In the genomic region with DNA sequence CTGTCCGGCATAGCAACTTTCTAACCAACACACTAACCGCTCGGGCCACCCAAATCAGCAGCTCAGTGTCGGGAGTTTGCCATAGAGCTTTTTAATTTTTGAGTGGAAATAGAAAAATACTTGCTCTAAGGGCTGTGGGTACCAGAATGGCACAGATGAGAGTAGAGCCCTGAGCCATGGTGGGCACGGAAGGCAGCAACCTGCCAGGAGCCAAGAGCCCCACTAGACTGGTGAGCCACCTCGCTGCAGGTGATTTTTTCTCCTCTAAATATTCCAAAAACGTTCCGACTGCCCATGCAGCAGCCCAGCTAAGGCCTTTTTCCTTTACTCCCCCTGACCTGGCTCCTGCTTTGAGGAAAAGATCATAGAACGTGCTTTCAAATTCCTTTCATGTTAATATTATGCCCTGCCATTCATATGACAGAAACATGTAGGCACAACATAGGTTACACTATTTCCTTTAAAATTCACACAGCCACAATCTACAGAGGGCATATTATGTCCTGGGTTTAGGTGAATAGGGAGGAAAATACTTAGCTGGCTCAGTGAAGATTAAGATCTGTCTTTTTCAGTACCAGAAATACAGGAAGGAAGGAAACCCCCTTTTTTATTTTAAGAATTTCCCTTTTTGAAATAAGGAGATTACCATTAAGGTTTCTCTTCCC, we compare ENCODE assay signal across 7 cellular contexts.
A peak's percentile ranks its signal among the peaks of the same experiment; 100 is the strongest.
DNase-seq lines count a peak whose midpoint lies in the region; ATAC-seq lines count a peak whose summit lies in the region.
"Not testable (repeated sequence)": the region's sequence is repeated elsewhere in the genome, so short reads cannot be mapped to it uniquely, and the experiment has no call there.

No MANE protein-coding gene starts in this region.

- H3K9me3 ChIP-seq in CD4-positive, alpha-beta memory T cell (ENCODE audit: control insufficient read depth in 1 of 2, low read length in 2 of 2); T-helper 17 cell (ENCODE audit: control insufficient read depth, low read length, poor library complexity, severe bottlenecking): not testable (repeated sequence)

- not testable (repeated sequence) for DNase-seq in CD4-positive, alpha-beta memory T cell; T-helper 17 cell; activated CD4-positive, alpha-beta memory T cell treated with anti-CD3 and anti-CD28 coated beads, Interleukin-2, amount 10 ng/mL, durations not matched to agents 7 days and 5 days; activated T-helper 1 cell treated with anti-CD3 and anti-CD28 coated beads, Interleukin-12 subunit alpha, Interleukin-12 subunit beta, Interleukin-2, Interleukin-4 antibody, amounts not matched to agents 30 ng/mL and 10 ng/mL and 1 ng/mL, durations not matched to agents 14 hours and 24 hours and 36 hours (ENCODE audit: low spot score); activated naive CD8-positive, alpha-beta T cell treated with anti-CD3 and anti-CD28 coated beads for 36 hours; immature natural killer cell; natural killer cell treated with Interleukin-12 subunit alpha and Interleukin-12 subunit beta and Interleukin-15 and Interleukin-18, amount 100 ng/mL, for 72 hours (ENCODE audit: low spot score)

- H3K9me3 Mint-ChIP-seq in CD4-positive, alpha-beta memory T cell = peaks cover 0 to 13% (median 8%) of the 10 kb centered on the region in 8 donors
- peaks cover 20% of the 10 kb centered on the region for H3K9me3 Mint-ChIP-seq in activated CD4-positive, alpha-beta memory T cell treated with anti-CD3 and anti-CD28 coated beads, Interleukin-2, amount 10 ng/mL, durations not matched to agents 7 days and 5 days
- peaks cover 15% of the 10 kb centered on the region for H3K9me3 Mint-ChIP-seq in activated T-helper 1 cell treated with anti-CD3 and anti-CD28 coated beads, Interleukin-12 subunit alpha, Interleukin-12 subunit beta, Interleukin-2, Interleukin-4 antibody, amounts not matched to agents 30 ng/mL and 10 ng/mL and 1 ng/mL, durations not matched to agents 14 hours and 24 hours and 36 hours
- H3K9me3 Mint-ChIP-seq in activated naive CD8-positive, alpha-beta T cell treated with anti-CD3 and anti-CD28 coated beads for 36 hours = peaks cover 18% of the 10 kb centered on the region
- H3K9me3 Mint-ChIP-seq in immature natural killer cell; natural killer cell treated with Interleukin-12 subunit alpha and Interleukin-12 subunit beta and Interleukin-15 and Interleukin-18, amount 100 ng/mL, for 72 hours: not testable (repeated sequence)

- CTCF ChIA-PET in CD4-positive, alpha-beta memory T cell (lab: Charles Lee; ENCODE audit: partially characterized antibody) = interaction anchor here (1.8 kb wide), 1 partner anchor 74 kb away, joined by 8 read pairs; no protein-coding TSS in a partner anchor
- CTCF ChIA-PET in activated CD4-positive, alpha-beta memory T cell treated with anti-CD3 and anti-CD28 coated beads, Interleukin-2, amount 10 ng/mL, durations not matched to agents 7 days and 5 days (lab: Charles Lee) = not testable (repeated sequence)

- not testable (repeated sequence) for H3K36me3 ChIP-seq in CD4-positive, alpha-beta memory T cell (ENCODE audit: insufficient read depth, low read length)

- H3K27me3 Mint-ChIP-seq in CD4-positive, alpha-beta memory T cell; T-helper 17 cell; activated CD4-positive, alpha-beta memory T cell treated with anti-CD3 and anti-CD28 coated beads, Interleukin-2, amount 10 ng/mL, durations not matched to agents 7 days and 5 days; activated T-helper 1 cell treated with anti-CD3 and anti-CD28 coated beads, Interleukin-12 subunit alpha, Interleukin-12 subunit beta, Interleukin-2, Interleukin-4 antibody, amounts not matched to agents 30 ng/mL and 10 ng/mL and 1 ng/mL, durations not matched to agents 14 hours and 24 hours and 36 hours (ENCODE audit: insufficient read depth); activated naive CD8-positive, alpha-beta T cell treated with anti-CD3 and anti-CD28 coated beads for 36 hours; natural killer cell treated with Interleukin-12 subunit alpha and Interleukin-12 subunit beta and Interleukin-15 and Interleukin-18, amount 100 ng/mL, for 72 hours: not testable (repeated sequence)
- peaks cover 0 to 11% (median 7%) of the 10 kb centered on the region in 3 donors for H3K27me3 Mint-ChIP-seq in immature natural killer cell (ENCODE audit: low read depth in 3 of 3)

- H3K36me3 Mint-ChIP-seq in CD4-positive, alpha-beta memory T cell; T-helper 17 cell (ENCODE audit: low read depth); activated T-helper 1 cell treated with anti-CD3 and anti-CD28 coated beads, Interleukin-12 subunit alpha, Interleukin-12 subunit beta, Interleukin-2, Interleukin-4 antibody, amounts not matched to agents 30 ng/mL and 10 ng/mL and 1 ng/mL, durations not matched to agents 14 hours and 24 hours and 36 hours (ENCODE audit: low read depth); immature natural killer cell: not testable (repeated sequence)
- peaks cover 30% of the 10 kb centered on the region for H3K36me3 Mint-ChIP-seq in activated CD4-positive, alpha-beta memory T cell treated with anti-CD3 and anti-CD28 coated beads, Interleukin-2, amount 10 ng/mL, durations not matched to agents 7 days and 5 days (ENCODE audit: low read depth)
- H3K36me3 Mint-ChIP-seq in activated naive CD8-positive, alpha-beta T cell treated with anti-CD3 and anti-CD28 coated beads for 36 hours = peaks cover 31% of the 10 kb centered on the region
- H3K36me3 Mint-ChIP-seq in natural killer cell treated with Interleukin-12 subunit alpha and Interleukin-12 subunit beta and Interleukin-15 and Interleukin-18, amount 100 ng/mL, for 72 hours = peaks cover 23% of the 10 kb centered on the region

- H3K27ac ChIP-seq in CD4-positive, alpha-beta memory T cell (ENCODE audit: low read depth, low read length) = not testable (repeated sequence)

- H3K4me3 ChIP-seq in CD4-positive, alpha-beta memory T cell (ENCODE audit: low read length in 2 of 2) = not testable (repeated sequence)

- not testable (repeated sequence) for ATAC-seq in T-helper 17 cell; natural killer cell treated with Interleukin-12 subunit alpha and Interleukin-12 subunit beta and Interleukin-15 and Interleukin-18, amount 100 ng/mL, for 72 hours

- intact Hi-C loops in CD4-positive, alpha-beta memory T cell (cut with micrococcal nuclease) = not testable (repeated sequence)
- intact Hi-C loops in activated T-helper 1 cell treated with anti-CD3 and anti-CD28 coated beads, Interleukin-12 subunit alpha, Interleukin-12 subunit beta, Interleukin-2, Interleukin-4 antibody, amounts not matched to agents 30 ng/mL and 10 ng/mL and 1 ng/mL, durations not matched to agents 14 hours and 24 hours and 36 hours (cut with micrococcal nuclease) = loop anchor here (1.0 to 2.0 kb wide), 3 partner anchors 18 to 85 kb away; no protein-coding TSS in a partner anchor

- peak overlapping the region in 7 of 8 donors; percentile 38 to 85 (median 69) for H3K4me3 Mint-ChIP-seq in CD4-positive, alpha-beta memory T cell
- H3K4me3 Mint-ChIP-seq in T-helper 17 cell = peak overlapping the region; percentile 13
- H3K4me3 Mint-ChIP-seq in activated CD4-positive, alpha-beta memory T cell treated with anti-CD3 and anti-CD28 coated beads, Interleukin-2, amount 10 ng/mL, durations not matched to agents 7 days and 5 days = not testable (repeated sequence)
- peak overlapping the region; percentile 66 for H3K4me3 Mint-ChIP-seq in activated T-helper 1 cell treated with anti-CD3 and anti-CD28 coated beads, Interleukin-12 subunit alpha, Interleukin-12 subunit beta, Interleukin-2, Interleukin-4 antibody, amounts not matched to agents 30 ng/mL and 10 ng/mL and 1 ng/mL, durations not matched to agents 14 hours and 24 hours and 36 hours
- peak overlapping the region; percentile 29 for H3K4me3 Mint-ChIP-seq in activated naive CD8-positive, alpha-beta T cell treated with anti-CD3 and anti-CD28 coated beads for 36 hours
- H3K4me3 Mint-ChIP-seq in immature natural killer cell = peak overlapping the region in 4 of 5 donors; percentile 22 to 79 (median 59)
- peak overlapping the region; percentile 81 for H3K4me3 Mint-ChIP-seq in natural killer cell treated with Interleukin-12 subunit alpha and Interleukin-12 subunit beta and Interleukin-15 and Interleukin-18, amount 100 ng/mL, for 72 hours

- not testable (repeated sequence) for H3K27me3 ChIP-seq in CD4-positive, alpha-beta memory T cell (ENCODE audit: insufficient read depth, low read length)

- H3K27ac Mint-ChIP-seq in CD4-positive, alpha-beta memory T cell = peak overlapping the region in 6 of 7 donors; percentile 14 to 88 (median 84)
- not testable (repeated sequence) for H3K27ac Mint-ChIP-seq in T-helper 17 cell
- peak overlapping the region; percentile 78 for H3K27ac Mint-ChIP-seq in activated CD4-positive, alpha-beta memory T cell treated with anti-CD3 and anti-CD28 coated beads, Interleukin-2, amount 10 ng/mL, durations not matched to agents 7 days and 5 days
- H3K27ac Mint-ChIP-seq in activated T-helper 1 cell treated with anti-CD3 and anti-CD28 coated beads, Interleukin-12 subunit alpha, Interleukin-12 subunit beta, Interleukin-2, Interleukin-4 antibody, amounts not matched to agents 30 ng/mL and 10 ng/mL and 1 ng/mL, durations not matched to agents 14 hours and 24 hours and 36 hours = peak overlapping the region; percentile 75
- H3K27ac Mint-ChIP-seq in activated naive CD8-positive, alpha-beta T cell treated with anti-CD3 and anti-CD28 coated beads for 36 hours = peak overlapping the region; percentile 92
- H3K27ac Mint-ChIP-seq in immature natural killer cell = peak overlapping the region in 5 of 6 donors; percentile 58 to 90 (median 81)
- peak overlapping the region; percentile 91 for H3K27ac Mint-ChIP-seq in natural killer cell treated with Interleukin-12 subunit alpha and Interleukin-12 subunit beta and Interleukin-15 and Interleukin-18, amount 100 ng/mL, for 72 hours

- H3K4me1 ChIP-seq in CD4-positive, alpha-beta memory T cell (ENCODE audit: insufficient read depth, low read length) = peaks cover 17% of the 10 kb centered on the region

- H3K4me1 Mint-ChIP-seq in CD4-positive, alpha-beta memory T cell = peaks cover 11 to 33% (median 23%) of the 10 kb centered on the region in 4 donors
- H3K4me1 Mint-ChIP-seq in T-helper 17 cell = not testable (repeated sequence)
- H3K4me1 Mint-ChIP-seq in activated CD4-positive, alpha-beta memory T cell treated with anti-CD3 and anti-CD28 coated beads, Interleukin-2, amount 10 ng/mL, durations not matched to agents 7 days and 5 days = peaks cover 40% of the 10 kb centered on the region
- H3K4me1 Mint-ChIP-seq in activated T-helper 1 cell treated with anti-CD3 and anti-CD28 coated beads, Interleukin-12 subunit alpha, Interleukin-12 subunit beta, Interleukin-2, Interleukin-4 antibody, amounts not matched to agents 30 ng/mL and 10 ng/mL and 1 ng/mL, durations not matched to agents 14 hours and 24 hours and 36 hours (ENCODE audit: low read depth) = peaks cover 27% of the 10 kb centered on the region
- peaks cover 51% of the 10 kb centered on the region for H3K4me1 Mint-ChIP-seq in activated naive CD8-positive, alpha-beta T cell treated with anti-CD3 and anti-CD28 coated beads for 36 hours
- H3K4me1 Mint-ChIP-seq in immature natural killer cell = peaks cover 30 to 35% of the 10 kb centered on the region in 2 donors
- H3K4me1 Mint-ChIP-seq in natural killer cell treated with Interleukin-12 subunit alpha and Interleukin-12 subunit beta and Interleukin-15 and Interleukin-18, amount 100 ng/mL, for 72 hours (ENCODE audit: low read depth in 2 of 2) = peaks cover 44 to 48% of the 10 kb centered on the region in 2 donors

- POLR2A ChIA-PET in CD4-positive, alpha-beta memory T cell (lab: Charles Lee; ENCODE audit: partially characterized antibody) = interaction anchor here (1.2 kb wide), 1 partner anchor 71 kb away, joined by 3 read pairs; no protein-coding TSS in a partner anchor
- POLR2A ChIA-PET in activated CD4-positive, alpha-beta memory T cell treated with anti-CD3 and anti-CD28 coated beads, Interleukin-2, amount 10 ng/mL, durations not matched to agents 7 days and 5 days (lab: Charles Lee) = interaction anchor here (1.2 kb wide), 1 partner anchor 18 kb away, joined by 5 read pairs; no protein-coding TSS in a partner anchor
